ENCODE assay signal across 10 cellular contexts in the genomic region with DNA sequence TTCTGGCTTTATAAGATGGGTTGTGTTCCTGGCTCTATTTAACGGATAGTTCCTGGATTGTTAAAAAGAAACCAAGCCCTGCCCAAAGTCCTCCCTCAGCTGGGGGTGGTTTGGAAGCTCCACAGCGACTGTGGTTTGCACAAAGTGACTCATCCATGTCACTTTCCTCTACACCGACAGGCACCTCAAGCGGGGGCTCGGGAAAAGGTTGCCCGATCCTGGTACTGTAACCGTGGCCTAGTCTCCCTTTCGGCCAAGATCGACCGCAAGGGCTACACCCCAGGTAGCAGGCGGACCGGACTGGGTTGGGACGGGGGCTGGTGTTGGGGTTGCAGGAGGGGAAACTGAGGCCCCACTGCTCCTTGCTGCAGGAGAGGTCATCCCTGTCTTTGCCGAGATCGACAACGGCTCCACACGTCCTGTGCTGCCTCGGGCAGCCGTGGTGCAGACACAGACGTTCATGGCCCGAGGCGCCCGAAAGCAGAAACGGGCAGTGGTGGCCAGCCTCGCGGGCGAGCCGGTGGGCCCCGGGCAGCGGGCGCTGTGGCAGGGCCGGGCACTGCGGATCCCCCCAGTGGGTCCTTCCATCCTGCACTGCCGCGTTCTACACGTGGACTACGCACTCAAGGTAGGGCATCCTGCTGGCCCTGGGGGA. TPM values are rescaled to one million over a fixed set of nuclear protein-coding genes. Genes with fewer than 3 reads are reported as not detected.
A peak's percentile ranks its signal among the peaks of the same experiment; 100 is the strongest.
DNase-seq lines count a peak whose midpoint lies in the region; ATAC-seq, FAIRE-seq and TF ChIP-seq lines count a peak whose summit lies in the region.
"Had no signal": no experiment of that assay in that cellular context is flagged by ENCODE, and none has a peak within 500 bp of the region (broad histone marks: within the 10 kb centered on the region; RNA-seq: fewer than 3 reads in every experiment).

No MANE protein-coding gene starts in this region.

- no peak for ATAC-seq in A549
- no peak for ATAC-seq in activated naive CD8-positive, alpha-beta T cell treated with anti-CD3 and anti-CD28 coated beads, Interleukin-2, amount 10 ng/mL, durations not matched to agents 7 days and 5 days (ENCODE audit: low read depth)
- no peak for ATAC-seq in GM21825 (IDR thresholded peaks at IDR 0.05; ENCODE audit: unreplicated experiment)
- no peak for ATAC-seq in HG02884 (IDR thresholded peaks at IDR 0.05; ENCODE audit: unreplicated experiment)
- ATAC-seq: mucosa of descending colon had no signal

- H3K9ac ChIP-seq in mucosa of rectum (ENCODE audit: low read depth in 1 of 2, low read length in 2 of 2), result no peak overlapping the region

- no peak for TF ChIP-seq RAD21 in A549 (conservative IDR thresholded peaks at IDR 0.05 in 1 of 2, IDR thresholded peaks at IDR 0.05 in 1 of 2)

- no peaks in the 10 kb centered on the region for H3K27me3 Mint-ChIP-seq in activated naive CD8-positive, alpha-beta T cell treated with anti-CD3 and anti-CD28 coated beads, Interleukin-2, amount 10 ng/mL, durations not matched to agents 7 days and 5 days

- H3K4me1 Mint-ChIP-seq in activated naive CD8-positive, alpha-beta T cell treated with anti-CD3 and anti-CD28 coated beads, Interleukin-2, amount 10 ng/mL, durations not matched to agents 7 days and 5 days, result peaks cover 31% of the 10 kb centered on the region

- CTCF ChIA-PET in A549 (lab: Yijun Ruan, JAX), result interaction anchor here (1.8 to 8.3 kb wide), 3 partner anchors 12 to 71 kb away, joined by 6 to 136 read pairs (median 8); no protein-coding TSS in a partner anchor

- H3K4me2 ChIP-seq in A549 (peak overlapping the region; percentile 27; the same call in 1 of the 3 replicates), hepatocyte (no peak overlapping the region)

- no peak overlapping the region for H2AFZ ChIP-seq in hepatocyte

- peak overlapping the region; percentile 87 for H3K4me3 Mint-ChIP-seq in activated naive CD8-positive, alpha-beta T cell treated with anti-CD3 and anti-CD28 coated beads, Interleukin-2, amount 10 ng/mL, durations not matched to agents 7 days and 5 days

- TF ChIP-seq CTCF in A549 (IDR thresholded peaks at IDR 0.05) (no peak), hepatocyte (IDR thresholded peaks at IDR 0.05; ENCODE audit: poor library complexity) (no peak)

- H3K79me2 ChIP-seq in hepatocyte, result no peaks in the 10 kb centered on the region

- no peak for TF ChIP-seq POLR2A in A549 (IDR thresholded peaks at IDR 0.05; ENCODE audit: low read length)

- 85% methylated on average over 25 of the region's 37 CpGs for WGBS in A549 (ENCODE audit: missing lambda C conversion rate)
- WGBS in hepatocyte (ENCODE audit: low lambda C conversion rate, missing lambda C conversion rate), result 98% methylated on average over 37 of the region's 37 CpGs

- H3K36me3 ChIP-seq in mucosa of rectum (ENCODE audit: control insufficient read depth in 2 of 2, insufficient read depth in 2 of 2, low read length in 2 of 2), result peaks cover 36 to 37% of the 10 kb centered on the region in 2 donors
- no peaks in the 10 kb centered on the region for H3K36me3 ChIP-seq in hepatocyte (replicated peaks; ENCODE audit: insufficient read depth, low read depth)

- peaks cover 28% of the 10 kb centered on the region for H3K36me3 Mint-ChIP-seq in activated naive CD8-positive, alpha-beta T cell treated with anti-CD3 and anti-CD28 coated beads, Interleukin-2, amount 10 ng/mL, durations not matched to agents 7 days and 5 days

- H3K27ac Mint-ChIP-seq in activated naive CD8-positive, alpha-beta T cell treated with anti-CD3 and anti-CD28 coated beads, Interleukin-2, amount 10 ng/mL, durations not matched to agents 7 days and 5 days, result no peak overlapping the region

- H3K27me3 ChIP-seq in mucosa of rectum (ENCODE audit: control insufficient read depth in 2 of 2, insufficient read depth in 2 of 2, low read length in 2 of 2) (no peaks in the 10 kb centered on the region), hepatocyte (no peaks in the 10 kb centered on the region)

- FAIRE-seq in A549 (lab: Jason Lieb, UNC), result no peak
- FAIRE-seq: endometrium had no signal

- H3K4me3 ChIP-seq in A549 (no peak overlapping the region), mucosa of rectum (ENCODE audit: low read length in 2 of 2) (peak overlapping the region; percentile 64 to 65), hepatocyte (no peak overlapping the region)
- H3K4me3 ChIP-seq: mucosa of descending colon had no signal

- no peak for DNase-seq in A549 (ENCODE audit: low read depth in 1 of 2, low spot score in 1 of 2)
- DNase-seq in HuH-7.5 (ENCODE audit: low spot score), result peak; percentile 33
- no peak for DNase-seq in activated naive CD8-positive, alpha-beta T cell treated with anti-CD3 and anti-CD28 coated beads, Interleukin-2, amount 10 ng/mL, durations not matched to agents 7 days and 5 days
- no peak for DNase-seq in hepatocyte (ENCODE audit: low spot score)
- no peak for DNase-seq in epidermal melanocyte (ENCODE audit: insufficient read length, low spot score)

- TF ChIP-seq EP300 in A549 (IDR thresholded peaks at IDR 0.05), result no peak

- H3K9me3 ChIP-seq in A549, result no peaks in the 10 kb centered on the region
- no peaks in the 10 kb centered on the region for H3K9me3 ChIP-seq in mucosa of rectum (ENCODE audit: control insufficient read depth in 2 of 2, low read length in 2 of 2)
- no peaks in the 10 kb centered on the region for H3K9me3 ChIP-seq in hepatocyte (ENCODE audit: low read depth)
- H3K9me3 ChIP-seq: mucosa of descending colon had no signal

- H3K27ac ChIP-seq in A549 (peak overlapping the region; percentile 47 to 63; a peak in 3 of 6 replicates), mucosa of rectum (ENCODE audit: low read depth in 2 of 2, low read length in 2 of 2) (peak overlapping the region in 1 of 2 donors; percentile 64), hepatocyte (no peak overlapping the region)

- no peaks in the 10 kb centered on the region for H4K20me1 ChIP-seq in hepatocyte (ENCODE audit: insufficient read depth, poor library complexity, severe bottlenecking)

- H3K9me2 ChIP-seq in hepatocyte (replicated peaks; ENCODE audit: insufficient read depth), result no peaks in the 10 kb centered on the region

- no peaks in the 10 kb centered on the region for H3K9me3 Mint-ChIP-seq in activated naive CD8-positive, alpha-beta T cell treated with anti-CD3 and anti-CD28 coated beads, Interleukin-2, amount 10 ng/mL, durations not matched to agents 7 days and 5 days

- H3K4me1 ChIP-seq in A549, result peaks cover 36% of the 10 kb centered on the region
- peaks cover 15 to 18% of the 10 kb centered on the region in 2 donors for H3K4me1 ChIP-seq in mucosa of rectum (ENCODE audit: control insufficient read depth in 2 of 2, insufficient read depth in 2 of 2, low read length in 2 of 2)
- no peaks in the 10 kb centered on the region for H3K4me1 ChIP-seq in hepatocyte (ENCODE audit: insufficient read depth)

- POLR2A ChIA-PET in A549 (lab: Yijun Ruan, JAX), result interaction anchor here (0.9 kb wide), 1 partner anchor 12 kb away, joined by 4 read pairs; no protein-coding TSS in a partner anchor
- POLR2A ChIA-PET in activated naive CD8-positive, alpha-beta T cell treated with anti-CD3 and anti-CD28 coated beads, Interleukin-2, amount 10 ng/mL, durations not matched to agents 7 days and 5 days (lab: Charles Lee), result interaction anchor here (1.3 to 4.9 kb wide), 4 partner anchors 14 to 272 kb away, joined by 3 to 46 read pairs (median 16); a partner anchor contains a TSS

TF ChIP-seq in A549, 52 proteins besides CTCF, POLR2A, EP300 and RAD21:
- TF ChIP-seq BHLHE40 (IDR thresholded peaks at IDR 0.05; ENCODE audit: low read depth, low read length), result no peak
- no peak for TF ChIP-seq RCOR1 (IDR thresholded peaks at IDR 0.05; ENCODE audit: low read depth, low read length)
- TF ChIP-seq HDAC2 (IDR thresholded peaks at IDR 0.05), result no peak
- no peak for TF ChIP-seq HOXB5 (CRISPR knock-in tag; IDR thresholded peaks at IDR 0.05)
- no peak for TF ChIP-seq FOSL2 (IDR thresholded peaks at IDR 0.05)
- 0 out of 2 replicates have a peak, but pooled peaks have one; percentile 15 for TF ChIP-seq FOSL2 (CRISPR knock-in tag; IDR thresholded peaks at IDR 0.05)
- no peak for TF ChIP-seq ESRRA (IDR thresholded peaks at IDR 0.05; ENCODE audit: borderline replicate concordance, low read length)

RNA-seq across cellular contexts. Expression of a gene that starts 1.6 kb away (rescaled TPM):
- polyA plus RNA-seq in A549 (2011; rRNA removed) (11.2 and 14.5 TPM in 2 replicates), A549 (2017; fragmentation: RNase III; extraction: RNeasy Plus Mini Kit Qiagen cat#74134 plus additional on column Dnase treatment) (14.8 to 15.2 TPM (median 15.0 TPM) in 3 replicates), hepatocyte (3.9 and 7.4 TPM in 2 replicates)
- 20.2 and 31.4 TPM in 2 replicates for polyA plus RNA-seq in A549 (2012; cell fraction: cytosol; rRNA removed)
- 59.5 and 87.8 TPM in 2 replicates for polyA plus RNA-seq in A549 (2012; cell fraction: nucleus; rRNA removed)
- 5.6 and 7.9 TPM in 2 replicates for polyA minus RNA-seq in A549 (2011; rRNA and poly(A)+ RNA removed)
- 10 to 100 TPM; 66.5 to 71.2 TPM for total RNA-seq in activated naive CD8-positive, alpha-beta T cell treated with anti-CD3 and anti-CD28 coated beads, Interleukin-2, amount 10 ng/mL, durations not matched to agents 7 days and 5 days
- total RNA-seq in hepatocyte, result 4.5 and 5.5 TPM in 2 replicates

RNA-seq across cellular contexts. Expression of a gene that starts 42.6 kb away (rescaled TPM):
- 0.20 and 0.43 TPM in 2 replicates for polyA plus RNA-seq in A549 (2011; rRNA removed)
- 0.62 and 0.69 TPM in 2 replicates for polyA plus RNA-seq in A549 (2012; cell fraction: cytosol; rRNA removed)
- 0.28 and 0.89 TPM in 2 replicates for polyA plus RNA-seq in A549 (2012; cell fraction: nucleus; rRNA removed)
- polyA plus RNA-seq in A549 (2017; fragmentation: RNase III; extraction: RNeasy Plus Mini Kit Qiagen cat#74134 plus additional on column Dnase treatment), result 0.56 to 0.85 TPM (median 0.69 TPM) in 3 replicates
- 0.37 and 0.63 TPM in 2 replicates for polyA minus RNA-seq in A549 (2011; rRNA and poly(A)+ RNA removed)
- total RNA-seq in activated naive CD8-positive, alpha-beta T cell treated with anti-CD3 and anti-CD28 coated beads, Interleukin-2, amount 10 ng/mL, durations not matched to agents 7 days and 5 days, result not detected
- total RNA-seq in hepatocyte, result 2.4 and 3.3 TPM in 2 replicates
- polyA plus RNA-seq in hepatocyte, result 3.2 and 3.3 TPM in 2 replicates

Comparison
In these comparisons a context has a peak if more than half of its experiments do, and no peak if none do; other contexts are left out.
1. H3K4me3 ChIP-seq: peak in mucosa of rectum (2 of 2); none in A549 (single experiment) and hepatocyte (single experiment).
2. RNA of a gene that starts 1.6 kb away (total RNA-seq): 66.5 to 71.2 TPM in activated naive CD8-positive, alpha-beta T cell treated with anti-CD3 and anti-CD28 coated beads, Interleukin-2, amount 10 ng/mL, durations not matched to agents 7 days and 5 days; 4.5 to 5.5 TPM in hepatocyte; every median in the first group is over 10 times any median in the second.